In the genomic region with DNA sequence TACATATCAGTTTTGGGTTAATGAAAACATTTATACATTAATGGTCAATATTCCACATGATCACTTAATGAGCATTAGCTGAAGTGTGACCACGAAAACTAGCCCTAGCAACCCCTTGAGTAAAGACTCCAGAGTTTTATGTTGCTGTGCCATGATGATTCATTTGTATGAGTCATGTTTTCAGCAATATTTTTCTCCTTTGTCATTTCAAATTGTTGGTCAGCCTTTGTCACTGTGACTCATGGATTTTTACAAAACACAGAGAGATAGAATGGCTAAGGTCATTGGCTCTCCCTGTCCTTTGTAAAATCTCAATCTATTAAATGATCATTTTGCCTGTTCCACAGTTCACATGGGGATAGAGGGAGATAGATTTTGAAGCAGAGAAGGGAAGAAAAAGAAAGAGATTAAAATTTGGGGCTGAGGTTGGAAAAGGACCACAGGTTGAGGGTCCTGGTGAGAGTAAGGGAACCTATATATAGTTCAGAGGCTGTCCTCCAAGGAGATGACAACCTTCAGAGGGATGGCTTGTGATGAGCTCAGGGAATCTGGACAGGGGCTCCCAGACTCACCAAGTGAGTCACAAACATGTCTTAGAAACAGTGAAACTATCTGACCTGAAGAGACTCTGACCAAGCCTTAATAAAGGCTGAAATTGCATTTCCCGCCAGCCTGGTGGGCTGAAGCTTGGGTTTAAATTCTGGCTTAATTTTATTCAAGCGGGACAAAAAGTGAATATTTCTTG, we compare ENCODE assay signal across 9 cellular contexts. TPM values are rescaled to one million over a fixed set of nuclear protein-coding genes. Genes with fewer than 3 reads are reported as not detected.
DNase-seq lines count a peak whose midpoint lies in the region; ATAC-seq and TF ChIP-seq lines count a peak whose summit lies in the region.
"Had no signal": no experiment of that assay in that cellular context is flagged by ENCODE, and none has a peak within 500 bp of the region (broad histone marks: within the 10 kb centered on the region; RNA-seq: fewer than 3 reads in every experiment).

No MANE protein-coding gene starts in this region.

- peak overlapping the region; percentile 58; the same call in 1 of the 2 replicates for H2AFZ ChIP-seq in GM23248
- no peak overlapping the region for H2AFZ ChIP-seq in PC-3 (ENCODE audit: low read length)

- POLR2A ChIA-PET in PC-3 (lab: Charles Lee; ENCODE audit: unreplicated experiment) = no interaction called here

- intact Hi-C loops in PC-3 (cut with micrococcal nuclease) (no loop called here), sciatic nerve (cut with DNase I) (no loop called here)

- H3K27me3 ChIP-seq in GM23248 (replicated peaks; ENCODE audit: insufficient read depth) = no peaks in the 10 kb centered on the region
- H3K27me3 ChIP-seq in PC-3 (ENCODE audit: low read length) = no peaks in the 10 kb centered on the region

- no peaks in the 10 kb centered on the region for H3K79me2 ChIP-seq in GM23248 (ENCODE audit: insufficient read depth)
- no peaks in the 10 kb centered on the region for H3K79me2 ChIP-seq in PC-3 (ENCODE audit: low read length)

- CTCF ChIA-PET in PC-3 (lab: Charles Lee) = no interaction called here

- WGBS in GM23248 (ENCODE audit: low coverage in 1 of 2, low lambda C conversion rate in 2 of 2, missing lambda C conversion rate in 2 of 2), 2 experiments = 11 to 25% methylated on average over 3 of the region's 3 CpGs

- H3K4me1 ChIP-seq in GM23248 (ENCODE audit: insufficient read depth) (peaks cover 25% of the 10 kb centered on the region), PC-3 (ENCODE audit: insufficient read depth, low read length) (peaks cover 28% of the 10 kb centered on the region)

- H3K4me3 ChIP-seq in GM23248 (peak overlapping the region; percentile 57), PC-3 (ENCODE audit: low read length) (peak overlapping the region; percentile 41; the same call in 1 of the 2 replicates), epithelial cell of proximal tubule (ENCODE audit: low read depth, low read length) (no peak overlapping the region)
- H3K4me3 ChIP-seq: lung had no signal

- H3F3A ChIP-seq in GM23248 (ENCODE audit: insufficient read depth) = peaks cover 20% of the 10 kb centered on the region
- H3F3A ChIP-seq in PC-3 (ENCODE audit: low read length, unreplicated experiment) = peaks cover 5% of the 10 kb centered on the region

- DNase-seq in GM23248 (peak; percentile 85), PC-3 (peak; percentile 91), epithelial cell of proximal tubule (ENCODE audit: low read depth) (peak; percentile 81), sciatic nerve (ENCODE audit: low spot score) (no peak), GDM1 (lab: John Stamatoyannopoulos, UW) (no peak)
- DNase-seq in activated CD4-positive, alpha-beta T cell treated with anti-CD3 and anti-CD28 coated beads for 1 hour = no peak

- H3K36me3 ChIP-seq in GM23248 (ENCODE audit: low read depth) (no peaks in the 10 kb centered on the region), PC-3 (ENCODE audit: low read depth, low read length) (no peaks in the 10 kb centered on the region)

- H4K20me1 ChIP-seq in GM23248 (ENCODE audit: insufficient read depth) = no peaks in the 10 kb centered on the region
- no peaks in the 10 kb centered on the region for H4K20me1 ChIP-seq in PC-3 (ENCODE audit: low read length)

- H3K27ac ChIP-seq in GM23248 (peak overlapping the region; percentile 96), PC-3 (ENCODE audit: low read length) (peak overlapping the region; percentile 95)

- H3K4me2 ChIP-seq in GM23248 (ENCODE audit: unreplicated experiment) (peak overlapping the region; percentile 57), PC-3 (ENCODE audit: low read length) (peak overlapping the region; percentile 74)

- no peak for TF ChIP-seq CTCF in PC-3 (conservative IDR thresholded peaks at IDR 0.05; ENCODE audit: low read depth, low read length)
- no peak for TF ChIP-seq CTCF in epithelial cell of proximal tubule (conservative IDR thresholded peaks at IDR 0.05; ENCODE audit: low read depth, low read length)

- H3K9me2 ChIP-seq in GM23248 (ENCODE audit: insufficient read depth) (no peaks in the 10 kb centered on the region), PC-3 (replicated peaks; ENCODE audit: low read length) (no peaks in the 10 kb centered on the region)

- ATAC-seq in PC-3 (peak; percentile 83), sciatic nerve (peak; percentile 75), HG02852 (IDR thresholded peaks at IDR 0.05; ENCODE audit: unreplicated experiment) (no peak)

- TSS peak; percentile 54 for BruUV-seq in PC-3 (replicated peaks; lab: Mats Ljungman, UMichigan)

- in situ Hi-C loops in GM23248 (cut with MboI) = loop anchor here (25.0 kb wide), 1 partner anchor 429 kb away; no protein-coding TSS in a partner anchor

- H3K9me3 ChIP-seq in GM23248 (ENCODE audit: low read depth) = no peaks in the 10 kb centered on the region
- H3K9me3 ChIP-seq in PC-3 (ENCODE audit: low read length) = no peaks in the 10 kb centered on the region

- H3K9ac ChIP-seq in GM23248 (peak overlapping the region; percentile 75), PC-3 (ENCODE audit: low read length) (peak overlapping the region; percentile 58)

RNA-seq across cellular contexts. Expression of gene NR0B1, which starts 25.6 kb away (rescaled TPM):
- total RNA-seq in GM23248 (2014; rRNA removed; shearing (Covaris generic)) = not detected in 2 replicates
- polyA plus RNA-seq in GM23248 (2016; fragmentation: Nextera tagmentation; extraction: Ambion mirVana) = 0.15 TPM in 1 of 2 replicates, not detected in the other
- total RNA-seq in PC-3 (2014; rRNA removed) = not detected in 2 replicates
- 0.35 and 0.72 TPM in 2 replicates for total RNA-seq in epithelial cell of proximal tubule
- total RNA-seq in sciatic nerve = 1.9 TPM
- total RNA-seq: lung, OCI-LY7 had no signal

RNA-seq across cellular contexts. Expression of gene MAGEB1, which starts 36.7 kb away (rescaled TPM):
- total RNA-seq in GM23248 (2014; rRNA removed; shearing (Covaris generic)) = not detected in 2 replicates
- not detected in 2 replicates for polyA plus RNA-seq in GM23248 (2016; fragmentation: Nextera tagmentation; extraction: Ambion mirVana)
- total RNA-seq in PC-3 (2014; rRNA removed) (not detected in 2 replicates), epithelial cell of proximal tubule (not detected in 2 replicates), sciatic nerve (not detected)
- total RNA-seq: lung, OCI-LY7 had no signal
- polyA plus RNA-seq: lung had no signal

RNA-seq across cellular contexts. Expression of gene MAGEB4, which starts 41.8 kb away (rescaled TPM):
- total RNA-seq in GM23248 (2014; rRNA removed; shearing (Covaris generic)) = not detected in 2 replicates
- not detected in 2 replicates for polyA plus RNA-seq in GM23248 (2016; fragmentation: Nextera tagmentation; extraction: Ambion mirVana)
- total RNA-seq in PC-3 (2014; rRNA removed) = not detected in 2 replicates
- total RNA-seq in epithelial cell of proximal tubule = not detected in 2 replicates
- total RNA-seq in sciatic nerve = not detected
- total RNA-seq: lung, OCI-LY7 had no signal
- polyA plus RNA-seq: lung had no signal

RNA-seq across cellular contexts. Expression of gene MAGEB3, which starts 53.2 kb away (rescaled TPM):
- total RNA-seq in GM23248 (2014; rRNA removed; shearing (Covaris generic)) = not detected in 2 replicates
- not detected in 2 replicates for polyA plus RNA-seq in GM23248 (2016; fragmentation: Nextera tagmentation; extraction: Ambion mirVana)
- total RNA-seq in PC-3 (2014; rRNA removed) = not detected in 2 replicates
- not detected in 2 replicates for total RNA-seq in epithelial cell of proximal tubule
- total RNA-seq in sciatic nerve = not detected
- total RNA-seq: lung, OCI-LY7 had no signal
- polyA plus RNA-seq: lung had no signal

Comparison
In these comparisons a context has a peak if more than half of its experiments do, and no peak if none do; other contexts are left out.
1. DNase-seq: peak in GM23248 (single experiment), PC-3 (single experiment) and epithelial cell of proximal tubule (single experiment); none in sciatic nerve (single experiment), GDM1 (single experiment) and activated CD4-positive, alpha-beta T cell treated with anti-CD3 and anti-CD28 coated beads for 1 hour (single experiment).